Comparison of ENCODE assay signal across 7 cellular contexts in genomic region chr14:67533754-67534085, GRCh38. TPM values are rescaled to one million over a fixed set of nuclear protein-coding genes. Genes with fewer than 3 reads are reported as not detected.
A peak's percentile ranks its signal among the peaks of the same experiment; 100 is the strongest.
DNase-seq lines count a peak whose midpoint lies in the region; ATAC-seq and FAIRE-seq lines count a peak whose summit lies in the region.

No MANE protein-coding gene starts in this region.

- H3K9me3 Mint-ChIP-seq in activated T-cell treated with anti-CD3 and anti-CD28 coated beads, Interleukin-2, amount 50 U/mL, for 72 hours, result no peaks in the 10 kb centered on the region
- H3K9me3 Mint-ChIP-seq in stimulated activated effector memory CD8-positive, alpha-beta T cell treated with anti-CD3 and anti-CD28 coated beads, Interleukin-12 subunit alpha, Interleukin-12 subunit beta, amount 100 ng/mL, for 72 hours, result no peaks in the 10 kb centered on the region

- no peaks in the 10 kb centered on the region for H3K36me3 Mint-ChIP-seq in activated T-cell treated with anti-CD3 and anti-CD28 coated beads, Interleukin-2, amount 50 U/mL, for 72 hours (ENCODE audit: insufficient read depth in 2 of 2)
- no peaks in the 10 kb centered on the region for H3K36me3 Mint-ChIP-seq in stimulated activated effector memory CD8-positive, alpha-beta T cell treated with anti-CD3 and anti-CD28 coated beads, Interleukin-12 subunit alpha, Interleukin-12 subunit beta, amount 100 ng/mL, for 72 hours

- H3K27ac Mint-ChIP-seq in activated T-cell treated with anti-CD3 and anti-CD28 coated beads, Interleukin-2, amount 50 U/mL, for 72 hours, result no peak overlapping the region
- H3K27ac Mint-ChIP-seq in stimulated activated effector memory CD8-positive, alpha-beta T cell treated with anti-CD3 and anti-CD28 coated beads, Interleukin-12 subunit alpha, Interleukin-12 subunit beta, amount 100 ng/mL, for 72 hours, result no peak overlapping the region

- DNase-seq in HTR-8/SVneo (ENCODE audit: insufficient read length, low spot score) (peak; percentile 60), D341Med (ENCODE audit: low spot score) (no peak), iPS-NIHi11 (ENCODE audit: low spot score) (no peak)
- no peak for DNase-seq in activated T-cell treated with anti-CD3 and anti-CD28 coated beads, Interleukin-2, amount 50 U/mL, for 72 hours
- no peak for DNase-seq in stimulated activated effector memory CD8-positive, alpha-beta T cell treated with anti-CD3 and anti-CD28 coated beads, Interleukin-12 subunit alpha, Interleukin-12 subunit beta, amount 100 ng/mL, for 72 hours (ENCODE audit: low spot score in 2 of 2)
- no peak for DNase-seq in activated CD8-positive, alpha-beta memory T cell treated with anti-CD3 and anti-CD28 coated beads, Interleukin-2, amount 50 U/mL, for 48 hours

- ATAC-seq in activated T-cell treated with anti-CD3 and anti-CD28 coated beads, Interleukin-2, amount 50 U/mL, for 72 hours (replicated peaks in 1 of 2), result no peak
- no peak for ATAC-seq in stimulated activated effector memory CD8-positive, alpha-beta T cell treated with anti-CD3 and anti-CD28 coated beads, Interleukin-12 subunit alpha, Interleukin-12 subunit beta, amount 100 ng/mL, for 72 hours

- H3K27me3 Mint-ChIP-seq in activated T-cell treated with anti-CD3 and anti-CD28 coated beads, Interleukin-2, amount 50 U/mL, for 72 hours (ENCODE audit: low read depth), result peaks cover 42% of the 10 kb centered on the region

- no peaks in the 10 kb centered on the region for H3K4me1 Mint-ChIP-seq in activated T-cell treated with anti-CD3 and anti-CD28 coated beads, Interleukin-2, amount 50 U/mL, for 72 hours (ENCODE audit: low read depth)
- no peaks in the 10 kb centered on the region for H3K4me1 Mint-ChIP-seq in stimulated activated effector memory CD8-positive, alpha-beta T cell treated with anti-CD3 and anti-CD28 coated beads, Interleukin-12 subunit alpha, Interleukin-12 subunit beta, amount 100 ng/mL, for 72 hours

- no peak for FAIRE-seq in HTR-8/SVneo (lab: Jason Lieb, UNC)

- H3K4me3 ChIP-seq in iPS-11a (ENCODE audit: low read depth, low read length), result peak overlapping the region; percentile 70

- peak overlapping the region; percentile 72 to 78 for H3K4me3 Mint-ChIP-seq in activated T-cell treated with anti-CD3 and anti-CD28 coated beads, Interleukin-2, amount 50 U/mL, for 72 hours
- H3K4me3 Mint-ChIP-seq in stimulated activated effector memory CD8-positive, alpha-beta T cell treated with anti-CD3 and anti-CD28 coated beads, Interleukin-12 subunit alpha, Interleukin-12 subunit beta, amount 100 ng/mL, for 72 hours, result peak overlapping the region; percentile 55

RNA-seq across cellular contexts. Expression of gene PLEKHH1, which starts 0.6 kb away (rescaled TPM):
- total RNA-seq in activated T-cell treated with anti-CD3 and anti-CD28 coated beads, Interleukin-2, amount 50 U/mL, for 72 hours, result 1 to 10 TPM; 1.0 to 1.2 TPM

RNA-seq across cellular contexts. Expression of gene TMEM229B, which starts 45.2 kb away (rescaled TPM):
- total RNA-seq in activated T-cell treated with anti-CD3 and anti-CD28 coated beads, Interleukin-2, amount 50 U/mL, for 72 hours, result under 1 TPM; 0.32 to 0.79 TPM
